In genomic region chr18:63542069-63542468, GRCh38 we compare ENCODE assay signal across 36 cellular contexts. TPM values are rescaled to one million over a fixed set of nuclear protein-coding genes. Genes with fewer than 3 reads are reported as not detected.
"Had no signal": no experiment of that assay in that cellular context is flagged by ENCODE, and none has a peak within 500 bp of the region (broad histone marks: within the 10 kb centered on the region; RNA-seq: fewer than 3 reads in every experiment).

TSS of gene SERPINB12 (plus strand) at chr18:63542369. CDS start at chr18:63556160, 13,791 bp downstream.

- H3K4me2 ChIP-seq: smooth muscle cell had no signal

- H3K4me1 ChIP-seq: esophagus muscularis mucosa, foreskin keratinocyte, heart right ventricle, pancreas, prostate gland, right atrium auricular region, stomach, testis, tibial artery had no signal

- H3K4me3 ChIP-seq: coronary artery, esophagus muscularis mucosa, heart right ventricle, lung, pancreas, prostate gland, right atrium auricular region, smooth muscle cell, stomach, testis, tibial artery, upper lobe of left lung had no signal

- DNase-seq: dermis blood vessel endothelial cell; effector memory CD4-positive, alpha-beta T cell; foreskin keratinocyte; glutamatergic neuron; heart right ventricle; hippocampal formation; immature natural killer cell; islet precursor cell; left ventricle myocardium superior; naive B cell; pancreas; stimulated activated CD4-positive, alpha-beta T cell treated with anti-CD3 and anti-CD28 coated beads, Interleukin-12 subunit alpha, Interleukin-12 subunit beta, amount 100 ng/mL, for 4 hours; stimulated activated CD4-positive, alpha-beta T cell treated with anti-CD3 and anti-CD28 coated beads, Interleukin-1b, Interleukin-23, amount 100 ng/mL, for 48 hours; stimulated activated CD4-positive, alpha-beta T cell treated with anti-CD3 and anti-CD28 coated beads, Interleukin-4, amount 100 ng/mL, for 1 hour; stimulated activated CD8-positive, alpha-beta memory T cell treated with anti-CD3 and anti-CD28 coated beads, Interleukin-4, amount 100 ng/mL, for 48 hours; stimulated activated naive CD4-positive, alpha-beta T cell; stomach; testis; tibial artery; upper lobe of left lung had no signal

- H3K9me3 ChIP-seq: esophagus muscularis mucosa, heart right ventricle, neutrophil, pancreas, prostate gland, right atrium auricular region, stomach, testis, tibial artery, upper lobe of left lung had no signal

- H3K27ac ChIP-seq: coronary artery, esophagus muscularis mucosa, foreskin keratinocyte, heart right ventricle, neutrophil, pancreas, prostate gland, right atrium auricular region, stomach, testis, tibial artery, upper lobe of left lung had no signal

- H3K4me1 Mint-ChIP-seq: immature natural killer cell, memory B cell, naive B cell had no signal

- H3K36me3 ChIP-seq: esophagus muscularis mucosa, heart right ventricle, neutrophil, pancreas, prostate gland, right atrium auricular region, stomach, tibial artery, upper lobe of left lung had no signal

- H3K4me3 Mint-ChIP-seq: immature natural killer cell, memory B cell, naive B cell, nephron had no signal

- H3K27ac Mint-ChIP-seq: immature natural killer cell, memory B cell, naive B cell had no signal

- H3K36me3 Mint-ChIP-seq: immature natural killer cell, memory B cell, naive B cell had no signal

- ATAC-seq: foreskin keratinocyte, heart right ventricle, left ventricle myocardium superior, pancreas, sciatic nerve had no signal

- H3K27me3 ChIP-seq: esophagus muscularis mucosa, foreskin keratinocyte, heart right ventricle, neutrophil, pancreas, right atrium auricular region, stomach, testis, tibial artery, upper lobe of left lung had no signal

- H3K9me3 Mint-ChIP-seq: immature natural killer cell, memory B cell, naive B cell had no signal

RNA-seq across cellular contexts. Expression of gene SERPINB12, which starts in this region (rescaled TPM):
- total RNA-seq: dermis blood vessel endothelial cell, endothelial cell of umbilical vein, epithelial cell of proximal tubule, esophagus muscularis mucosa, fibroblast of lung, heart right ventricle, left ventricle myocardium superior, lung, mononuclear cell, omental fat pad, pancreas, prostate gland, right atrium auricular region, sciatic nerve, stomach, subcutaneous adipose tissue, upper lobe of left lung had no signal
- polyA plus RNA-seq: endothelial cell of umbilical vein, heart right ventricle, immature natural killer cell, lung, pancreas, stomach had no signal
